Comparison of ENCODE assay signal across 1 cellular context in genomic region chr5:74903165-74903787, GRCh38.
TF ChIP-seq lines count a peak whose summit lies in the region.

No MANE protein-coding gene starts in this region.

TF ChIP-seq in HepG2, 621 proteins besides CTCF, POLR2A, EP300 and RAD21 (continued from another document and continues in another):
- TF ChIP-seq ZNF280D (CRISPR knock-in tag; IDR thresholded peaks at IDR 0.05) (no peak), CBX5 (CRISPR knock-in tag; IDR thresholded peaks at IDR 0.05; ENCODE audit: borderline replicate concordance) (peak; percentile 67; the same call in 1 of the 2 replicates), ZNF607 (CRISPR knock-in tag; IDR thresholded peaks at IDR 0.05; ENCODE audit: borderline replicate concordance) (no peak), RAD51 (IDR thresholded peaks at IDR 0.05; ENCODE audit: borderline replicate concordance) (no peak), ZFP41 (CRISPR knock-in tag; IDR thresholded peaks at IDR 0.05; ENCODE audit: borderline replicate concordance) (no peak), MAZ (IDR thresholded peaks at IDR 0.05; ENCODE audit: borderline replicate concordance, low read depth, low read length) (no peak), MAZ (CRISPR knock-in tag; IDR thresholded peaks at IDR 0.05; ENCODE audit: low read depth) (no peak), ZNF205 (CRISPR knock-in tag; IDR thresholded peaks at IDR 0.05) (no peak), NFKBIZ (CRISPR knock-in tag; IDR thresholded peaks at IDR 0.05) (no peak), RFXANK (CRISPR knock-in tag; IDR thresholded peaks at IDR 0.05) (peak; percentile 99), ZNF572 (CRISPR knock-in tag; IDR thresholded peaks at IDR 0.05) (no peak), SNAPC5 (CRISPR knock-in tag; IDR thresholded peaks at IDR 0.05; ENCODE audit: borderline replicate concordance) (no peak), ZMAT3 (CRISPR knock-in tag; conservative IDR thresholded peaks at IDR 0.05) (no peak), CENPT (CRISPR knock-in tag; IDR thresholded peaks at IDR 0.05; ENCODE audit: low read depth) (no peak), ZBTB26 (CRISPR knock-in tag; IDR thresholded peaks at IDR 0.05; ENCODE audit: borderline replicate concordance) (peak; percentile 63; the same call in 1 of the 2 replicates), ZNF577 (CRISPR knock-in tag; IDR thresholded peaks at IDR 0.05; ENCODE audit: borderline replicate concordance, low read depth) (no peak), KAT2B (IDR thresholded peaks at IDR 0.05; ENCODE audit: borderline replicate concordance, low read depth, low read length) (no peak), SMARCC2 (IDR thresholded peaks at IDR 0.05) (no peak), MAX (IDR thresholded peaks at IDR 0.05) (no peak), ZNF367 (CRISPR knock-in tag; IDR thresholded peaks at IDR 0.05; ENCODE audit: borderline replicate concordance) (no peak), PHF5A (CRISPR knock-in tag; IDR thresholded peaks at IDR 0.05; ENCODE audit: low read depth, unreplicated experiment) (no peak), HOXA9 (CRISPR knock-in tag; IDR thresholded peaks at IDR 0.05; ENCODE audit: borderline replicate concordance) (no peak), RFX5 (IDR thresholded peaks at IDR 0.05; ENCODE audit: low read depth, low read length) (peak; percentile 99), ZKSCAN8 (CRISPR knock-in tag; IDR thresholded peaks at IDR 0.05; ENCODE audit: borderline replicate concordance) (no peak), ISX (CRISPR knock-in tag; conservative IDR thresholded peaks at IDR 0.05) (no peak), IKZF5 (CRISPR knock-in tag; IDR thresholded peaks at IDR 0.05) (peak; percentile 42; the same call in 1 of the 2 replicates), PHF8 (CRISPR knock-in tag; IDR thresholded peaks at IDR 0.05) (no peak), ZNF580 (CRISPR knock-in tag; IDR thresholded peaks at IDR 0.05; ENCODE audit: borderline replicate concordance, low read depth) (no peak), RFXAP (CRISPR knock-in tag; IDR thresholded peaks at IDR 0.05; ENCODE audit: borderline replicate concordance) (peak; percentile 99), ZNF616 (CRISPR knock-in tag; IDR thresholded peaks at IDR 0.05; ENCODE audit: low read depth) (no peak), REL (CRISPR knock-in tag; conservative IDR thresholded peaks at IDR 0.05) (no peak), ZNF10 (CRISPR knock-in tag; IDR thresholded peaks at IDR 0.05; ENCODE audit: borderline replicate concordance, low read depth) (no peak), NAIF1 (CRISPR knock-in tag; IDR thresholded peaks at IDR 0.05; ENCODE audit: borderline replicate concordance) (no peak), THRA (CRISPR knock-in tag; IDR thresholded peaks at IDR 0.05; ENCODE audit: borderline replicate concordance) (no peak), IRF1 (CRISPR knock-in tag; IDR thresholded peaks at IDR 0.05; ENCODE audit: low read depth) (no peak), ZNF350 (CRISPR knock-in tag; IDR thresholded peaks at IDR 0.05; ENCODE audit: borderline replicate concordance, low read depth) (no peak), SP5 (CRISPR knock-in tag; IDR thresholded peaks at IDR 0.05; ENCODE audit: borderline replicate concordance, low read depth) (no peak), SYNCRIP (IDR thresholded peaks at IDR 0.05; ENCODE audit: insufficient read depth, low read depth, low read length) (no peak), ZFP36 (IDR thresholded peaks at IDR 0.05; ENCODE audit: borderline replicate concordance, low read depth, low read length, partially characterized antibody) (no peak), HDAC2 (CRISPR knock-in tag; IDR thresholded peaks at IDR 0.05) (peak; percentile 32; the same call in 1 of the 2 replicates), HIC2 (CRISPR knock-in tag; IDR thresholded peaks at IDR 0.05; ENCODE audit: low read depth) (no peak), SUZ12 (IDR thresholded peaks at IDR 0.05; ENCODE audit: low read depth, low read length) (no peak), ZNF800 (CRISPR knock-in tag; IDR thresholded peaks at IDR 0.05) (no peak), SMARCE1 (IDR thresholded peaks at IDR 0.05; ENCODE audit: borderline replicate concordance) (no peak), SRSF1 (optimal IDR thresholded peaks at IDR 0.05; ENCODE audit: low read depth, low read length) (no peak)
